Comparison of ENCODE assay signal across 1 cellular context in the genomic region with DNA sequence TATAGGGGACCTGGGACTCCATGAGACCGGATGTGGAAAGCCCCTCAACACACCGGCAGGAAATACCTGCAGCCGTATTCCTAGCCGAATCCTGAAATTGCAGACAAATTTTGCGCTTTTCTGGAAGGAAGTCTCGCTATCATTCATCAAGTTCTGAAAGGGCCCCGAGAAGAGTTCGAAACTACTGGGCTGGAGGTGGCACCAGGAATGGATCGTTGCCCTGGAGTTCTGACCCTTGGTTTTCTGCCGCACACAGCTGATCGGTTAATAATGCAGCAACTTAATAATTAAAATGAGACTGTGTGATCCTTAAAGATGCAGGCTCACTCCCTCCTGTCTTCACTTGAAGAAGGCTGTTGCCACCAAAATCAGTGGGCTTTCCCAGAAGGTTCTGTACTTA.
TF ChIP-seq lines count a peak whose summit lies in the region.

No MANE protein-coding gene starts in this region.

TF ChIP-seq in endothelial cell of umbilical vein, 7 proteins besides CTCF, POLR2A, EP300 and RAD21 (continued from another document):
- TF ChIP-seq MYC (IDR thresholded peaks at IDR 0.05; ENCODE audit: low read depth, low read length) (no peak), GATA2 (IDR thresholded peaks at IDR 0.05; ENCODE audit: insufficient read depth, insufficient read length, low read depth, low read length) (no peak), MAX (IDR thresholded peaks at IDR 0.05; ENCODE audit: insufficient read depth, insufficient read length) (no peak), JUN (IDR thresholded peaks at IDR 0.05; ENCODE audit: borderline replicate concordance, insufficient read depth, insufficient read length, low read depth) (no peak)
